ENCODE assay signal across 8 cellular contexts in the genomic region with DNA sequence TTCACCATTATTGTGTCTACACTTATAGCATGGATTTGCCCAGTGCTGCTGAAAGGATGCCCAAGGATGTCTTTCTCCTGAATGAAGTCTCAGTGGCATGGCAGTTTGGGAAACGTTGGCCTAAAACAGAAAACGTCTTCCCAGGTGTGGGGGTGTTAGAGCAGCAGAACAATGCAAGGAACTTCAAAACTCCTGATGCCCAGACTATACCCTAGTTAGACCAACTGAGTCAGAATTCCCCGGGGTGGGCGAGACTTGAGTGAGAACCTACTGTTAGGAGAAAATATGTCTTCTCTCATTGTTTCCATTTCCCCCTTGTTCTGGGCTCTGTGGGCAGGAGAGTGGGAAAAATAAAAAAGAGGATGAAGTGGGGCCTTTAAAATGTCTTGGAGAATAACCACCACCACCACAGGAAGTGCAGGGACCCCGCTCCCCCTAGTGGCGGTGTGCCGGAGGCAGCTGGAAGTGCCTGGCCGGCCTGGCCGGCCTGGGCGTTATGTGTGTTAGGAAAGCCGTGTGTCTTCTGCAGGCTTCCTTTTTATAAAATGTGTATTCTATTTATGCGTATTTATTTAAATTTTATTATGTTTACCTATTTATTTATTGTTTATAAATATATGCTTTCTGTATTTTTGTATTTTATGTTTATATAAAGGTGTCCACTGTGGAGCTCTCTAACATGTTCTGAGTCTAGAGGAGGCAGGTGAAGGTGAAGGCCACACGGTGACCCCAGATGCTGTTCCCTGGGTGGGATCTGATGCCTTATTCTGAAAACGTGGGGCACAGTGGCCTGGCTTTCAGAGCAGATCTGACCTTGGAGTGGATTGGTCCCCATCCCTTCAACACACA.
DNase-seq lines count a peak whose midpoint lies in the region; ATAC-seq and TF ChIP-seq lines count a peak whose summit lies in the region.

No MANE protein-coding gene starts in this region.

- no peaks in the 10 kb centered on the region for H3K79me1 ChIP-seq in IMR-90 (ENCODE audit: low read depth in 1 of 2, low read length in 2 of 2)

- H2BK5ac ChIP-seq in IMR-90 (ENCODE audit: low read depth, low read length, poor library complexity, severe bottlenecking): peak overlapping the region; percentile 94

- no peaks in the 10 kb centered on the region for H3K36me3 ChIP-seq in IMR-90 (ENCODE audit: control insufficient read depth, insufficient read depth, low read length)
- H3K36me3 ChIP-seq in SJCRH30: no peaks in the 10 kb centered on the region

- peak overlapping the region; percentile 68 for H2AFZ ChIP-seq in IMR-90 (replicated peaks; ENCODE audit: low read length, poor library complexity)

- H3K9me1 ChIP-seq in IMR-90 (ENCODE audit: insufficient read depth, low read length): peaks cover 11% of the 10 kb centered on the region

- H3K56ac ChIP-seq in IMR-90 (ENCODE audit: extremely low read depth, insufficient read depth, low read length): peak overlapping the region; percentile 89

- H4K91ac ChIP-seq in IMR-90 (ENCODE audit: insufficient read depth, low read depth, low read length): peak overlapping the region; percentile 99

- peak overlapping the region; percentile 88 for H3K18ac ChIP-seq in IMR-90 (ENCODE audit: low read depth, low read length)

- H3K9ac ChIP-seq in IMR-90 (ENCODE audit: low read depth, low read length): no peak overlapping the region

- CTCF ChIA-PET in IMR-90 (lab: Yijun Ruan, JAX): interaction anchor here (0.8 to 1.3 kb wide), 4 partner anchors 35 to 121 kb away, joined by 3 to 4 read pairs (median 3); no protein-coding TSS in a partner anchor

- peaks cover 14% of the 10 kb centered on the region for H3K4me1 ChIP-seq in IMR-90 (ENCODE audit: control insufficient read depth, insufficient read depth, low read length)
- peaks cover 3% of the 10 kb centered on the region; the same call in 1 of the 2 replicates for H3K4me1 ChIP-seq in SJCRH30

- no peaks in the 10 kb centered on the region for H4K20me1 ChIP-seq in IMR-90 (ENCODE audit: insufficient read depth, low read length)

- H2BK15ac ChIP-seq in IMR-90 (ENCODE audit: low read depth, low read length): peak overlapping the region; percentile 97

- in situ Hi-C loops in IMR-90 (cut with MboI; ENCODE audit: low sequenced_read_pairs): loop anchor here (10.0 kb wide), 1 partner anchor 266 kb away; no protein-coding TSS in a partner anchor

- H3K27ac ChIP-seq in IMR-90 (ENCODE audit: insufficient read depth, low read length): peak overlapping the region; percentile 85
- no peak overlapping the region for H3K27ac ChIP-seq in SJCRH30

- intact Hi-C loops in IMR-90 (cut with micrococcal nuclease): loop anchor here (2.0 kb wide), 1 partner anchor 276 kb away; no protein-coding TSS in a partner anchor

- dilution Hi-C loops in IMR-90 (cut with HindIII; ENCODE audit: low sequenced_read_pairs, unreplicated experiment): no loop called here

- DNase-seq in A172 (ENCODE audit: low spot score): peak; percentile 63
- DNase-seq in IMR-90: peak; percentile 52
- DNase-seq in SJCRH30: peak; percentile 29 to 51
- DNase-seq in anterior cingulate cortex (lab: John Stamatoyannopoulos, UW): peak in 50 of 58 donors; percentile 1 to 77 (median 38)
- peak; percentile 53 for DNase-seq in iris pigment epithelial cell (ENCODE audit: low read depth)
- peak; percentile 5 for DNase-seq in stimulated activated CD4-positive, alpha-beta T cell treated with anti-CD3 and anti-CD28 coated beads, Interleukin-2, amount 100 ng/mL, for 4 hours (ENCODE audit: low read depth)

- ATAC-seq in IMR-90 (ENCODE audit: low read depth) (peak; percentile 57), HG02840 (IDR thresholded peaks at IDR 0.05; ENCODE audit: low FRiP score, unreplicated experiment) (no peak)

- peak overlapping the region; percentile 99 for H2BK20ac ChIP-seq in IMR-90 (ENCODE audit: low read depth, low read length)

- H2BK120ac ChIP-seq in IMR-90 (ENCODE audit: low read depth, low read length): peak overlapping the region; percentile 99

- H2AK9ac ChIP-seq in IMR-90 (replicated peaks; ENCODE audit: low read depth, low read length, poor library complexity): peak overlapping the region; percentile 92

- H4K8ac ChIP-seq in IMR-90 (ENCODE audit: low read depth in 2 of 2, low read length in 2 of 2): peak overlapping the region; percentile 97 to 98

- no peak overlapping the region for H3K4me2 ChIP-seq in IMR-90 (ENCODE audit: low read depth, low read length)

- no CpG with 5 or more reads among the region's 14 CpGs for WGBS in IMR-90 (ENCODE audit: extremely low coverage in 2 of 2, insufficient read length in 1 of 2), 2 experiments

- no peaks in the 10 kb centered on the region for H3K27me3 ChIP-seq in IMR-90 (ENCODE audit: control insufficient read depth, insufficient read depth, low read length)
- H3K27me3 ChIP-seq in SJCRH30: no peaks in the 10 kb centered on the region

- no TSS peak for BruUV-seq in IMR-90 (replicated peaks; lab: Mats Ljungman, UMichigan)

- POLR2A ChIA-PET in IMR-90 (lab: Charles Lee; ENCODE audit: unreplicated experiment): interaction anchor here (0.7 kb wide), 1 partner anchor 112 kb away, joined by 3 read pairs; no protein-coding TSS in a partner anchor

- no peak for TF ChIP-seq POLR2A in IMR-90 (IDR thresholded peaks at IDR 0.05; ENCODE audit: low read depth, low read length)

- H3K4ac ChIP-seq in IMR-90 (ENCODE audit: low read depth, low read length): peak overlapping the region; percentile 99

- TF ChIP-seq RAD21 in IMR-90 (IDR thresholded peaks at IDR 0.05; ENCODE audit: low read length): peak; percentile 72

- no peak overlapping the region for H3K4me3 ChIP-seq in IMR-90 (ENCODE audit: insufficient read depth, low read depth, low read length)
- H3K4me3 ChIP-seq in SJCRH30: no peak overlapping the region

- H3K23ac ChIP-seq in IMR-90 (ENCODE audit: low read depth, low read length): peak overlapping the region; percentile 89; the same call in 1 of the 2 replicates

- H4K5ac ChIP-seq in IMR-90 (ENCODE audit: low read depth, low read length): peak overlapping the region; percentile 99

- H3K14ac ChIP-seq in IMR-90 (replicated peaks; ENCODE audit: low read depth, low read length): peak overlapping the region; percentile 98

- TF ChIP-seq CTCF in GM12873 (IDR thresholded peaks at IDR 0.05; ENCODE audit: insufficient read depth, low read depth, low read length, missing control alignments) (peak; percentile 81), IMR-90 (conservative IDR thresholded peaks at IDR 0.05; ENCODE audit: low read depth, low read length) (peak; percentile 65)

- peak overlapping the region; percentile 97 for H2AK5ac ChIP-seq in IMR-90 (ENCODE audit: low read depth, low read length)

- H3K9me3 ChIP-seq in IMR-90 (ENCODE audit: control insufficient read depth, insufficient read depth, low read length): no peaks in the 10 kb centered on the region
- no peaks in the 10 kb centered on the region for H3K9me3 ChIP-seq in SJCRH30 (replicated peaks)

TF ChIP-seq in IMR-90, 13 proteins besides CTCF, POLR2A, EP300 and RAD21:
- TF ChIP-seq SMC3 (IDR thresholded peaks at IDR 0.05; ENCODE audit: low read depth, low read length) (peak; percentile 64), BHLHE40 (IDR thresholded peaks at IDR 0.05; ENCODE audit: low read depth, low read length) (no peak), CHD1 (IDR thresholded peaks at IDR 0.05; ENCODE audit: low read depth, low read length) (no peak), RFX5 (IDR thresholded peaks at IDR 0.05; ENCODE audit: low read depth, low read length) (no peak)
- TF ChIP-seq, protein P1, sequence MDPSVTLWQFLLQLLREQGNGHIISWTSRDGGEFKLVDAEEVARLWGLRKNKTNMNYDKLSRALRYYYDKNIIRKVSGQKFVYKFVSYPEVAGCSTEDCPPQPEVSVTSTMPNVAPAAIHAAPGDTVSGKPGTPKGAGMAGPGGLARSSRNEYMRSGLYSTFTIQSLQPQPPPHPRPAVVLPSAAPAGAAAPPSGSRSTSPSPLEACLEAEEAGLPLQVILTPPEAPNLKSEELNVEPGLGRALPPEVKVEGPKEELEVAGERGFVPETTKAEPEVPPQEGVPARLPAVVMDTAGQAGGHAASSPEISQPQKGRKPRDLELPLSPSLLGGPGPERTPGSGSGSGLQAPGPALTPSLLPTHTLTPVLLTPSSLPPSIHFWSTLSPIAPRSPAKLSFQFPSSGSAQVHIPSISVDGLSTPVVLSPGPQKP (IDR thresholded peaks at IDR 0.05; ENCODE audit: borderline replicate concordance, low read depth, low read length): no peak
- TF ChIP-seq, protein P2, sequence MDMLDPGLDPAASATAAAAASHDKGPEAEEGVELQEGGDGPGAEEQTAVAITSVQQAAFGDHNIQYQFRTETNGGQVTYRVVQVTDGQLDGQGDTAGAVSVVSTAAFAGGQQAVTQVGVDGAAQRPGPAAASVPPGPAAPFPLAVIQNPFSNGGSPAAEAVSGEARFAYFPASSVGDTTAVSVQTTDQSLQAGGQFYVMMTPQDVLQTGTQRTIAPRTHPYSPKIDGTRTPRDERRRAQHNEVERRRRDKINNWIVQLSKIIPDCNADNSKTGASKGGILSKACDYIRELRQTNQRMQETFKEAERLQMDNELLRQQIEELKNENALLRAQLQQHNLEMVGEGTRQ (IDR thresholded peaks at IDR 0.05; ENCODE audit: low read depth, low read length): no peak

Comparison
In these comparisons a context has a peak if more than half of its experiments do, and no peak if none do; other contexts are left out.
1. DNase-seq: peak in every context shown above with its lines; median percentile 63 in A172; 53 in iris pigment epithelial cell; 52 in IMR-90; 40 in SJCRH30; 38 in anterior cingulate cortex; 5 in stimulated activated CD4-positive, alpha-beta T cell treated with anti-CD3 and anti-CD28 coated beads, Interleukin-2, amount 100 ng/mL, for 4 hours.